Comparison of ENCODE assay signal across 8 cellular contexts in genomic region chr20:12570371-12570770, GRCh38.
DNase-seq lines count a peak whose midpoint lies in the region; ATAC-seq and TF ChIP-seq lines count a peak whose summit lies in the region.
"Had no signal": no experiment of that assay in that cellular context is flagged by ENCODE, and none has a peak within 500 bp of the region (broad histone marks: within the 10 kb centered on the region; RNA-seq: fewer than 3 reads in every experiment).

No MANE protein-coding gene starts in this region.

- intact Hi-C loops in testis (cut with DNase I; ENCODE audit: low total_unique reads) (no loop called here), vagina (cut with DNase I) (no loop called here)

- H3K36me3 Mint-ChIP-seq in naive thymus-derived CD8-positive, alpha-beta T cell, result no peaks in the 10 kb centered on the region

- peak in 1 of 3 experiments; percentile 29 for TF ChIP-seq CTCF in testis (IDR thresholded peaks at IDR 0.05)
- no peak for TF ChIP-seq CTCF in vagina (IDR thresholded peaks at IDR 0.05)

- H3K4me3 Mint-ChIP-seq in naive thymus-derived CD8-positive, alpha-beta T cell, result no peak overlapping the region
- H3K4me3 Mint-ChIP-seq: activated CD4-positive, alpha-beta T cell treated with anti-CD3 and anti-CD28 coated beads, Interleukin-2, amount 10 ng/mL, durations not matched to agents 7 days and 5 days had no signal

- H3K4me3 ChIP-seq in Karpas-422 (ENCODE audit: low read length), result no peak overlapping the region
- H3K4me3 ChIP-seq in testis, result no peak overlapping the region
- no peak overlapping the region for H3K4me3 ChIP-seq in vagina

- no peak overlapping the region for H3K27ac Mint-ChIP-seq in naive thymus-derived CD8-positive, alpha-beta T cell
- H3K27ac Mint-ChIP-seq: activated CD4-positive, alpha-beta T cell treated with anti-CD3 and anti-CD28 coated beads, Interleukin-2, amount 10 ng/mL, durations not matched to agents 7 days and 5 days had no signal

- H3K9me2 ChIP-seq in Karpas-422 (replicated peaks; ENCODE audit: insufficient read depth, low read length), result no peaks in the 10 kb centered on the region

- H3K9ac ChIP-seq in Karpas-422 (ENCODE audit: low read length), result no peak overlapping the region

- H3K4me1 ChIP-seq in Karpas-422 (ENCODE audit: low read length), result peaks cover 2% of the 10 kb centered on the region; the same call in 1 of the 2 replicates
- peaks cover 6% of the 10 kb centered on the region for H3K4me1 ChIP-seq in testis
- H3K4me1 ChIP-seq in vagina, result no peaks in the 10 kb centered on the region

- 29 to 48% methylated on average over 1 of the region's 1 CpG for WGBS in testis, 2 donors

- H3K27ac ChIP-seq in Karpas-422 (ENCODE audit: low read length) (no peak overlapping the region), testis (no peak overlapping the region), vagina (no peak overlapping the region)

- H3K36me3 ChIP-seq in Karpas-422 (ENCODE audit: insufficient read depth, low read length) (no peaks in the 10 kb centered on the region), testis (ENCODE audit: low read depth, missing control alignments) (no peaks in the 10 kb centered on the region), vagina (no peaks in the 10 kb centered on the region)

- no peaks in the 10 kb centered on the region for H4K20me1 ChIP-seq in Karpas-422 (ENCODE audit: insufficient read depth, low read depth, low read length)

- peaks cover 0 to 3% (median 0%) of the 10 kb centered on the region in 5 donors for H3K27me3 Mint-ChIP-seq in naive thymus-derived CD8-positive, alpha-beta T cell
- H3K27me3 Mint-ChIP-seq: activated CD4-positive, alpha-beta T cell treated with anti-CD3 and anti-CD28 coated beads, Interleukin-2, amount 10 ng/mL, durations not matched to agents 7 days and 5 days had no signal

- H3K9me3 ChIP-seq in Karpas-422 (ENCODE audit: low read length) (0 out of 2 replicates have a peak, but pooled peaks cover 2% of the 10 kb centered on the region), testis (no peaks in the 10 kb centered on the region), vagina (no peaks in the 10 kb centered on the region)

- H3K79me2 ChIP-seq in Karpas-422 (ENCODE audit: low read length), result no peaks in the 10 kb centered on the region

- no peak for TF ChIP-seq POLR2A in testis (IDR thresholded peaks at IDR 0.05)
- no peak for TF ChIP-seq POLR2A in vagina (IDR thresholded peaks at IDR 0.05)

- POLR2A ChIA-PET in naive thymus-derived CD8-positive, alpha-beta T cell (lab: Charles Lee), result no interaction called here

- H3K27me3 ChIP-seq in Karpas-422 (ENCODE audit: low read length), result no peaks in the 10 kb centered on the region
- no peaks in the 10 kb centered on the region for H3K27me3 ChIP-seq in testis
- no peaks in the 10 kb centered on the region for H3K27me3 ChIP-seq in vagina

- no peak overlapping the region for H3K4me2 ChIP-seq in Karpas-422 (ENCODE audit: low read depth, low read length, poor library complexity, severe bottlenecking)

- H2AFZ ChIP-seq in Karpas-422 (ENCODE audit: low read length), result no peak overlapping the region

- no peaks in the 10 kb centered on the region for H3K4me1 Mint-ChIP-seq in naive thymus-derived CD8-positive, alpha-beta T cell
- H3K4me1 Mint-ChIP-seq: activated CD4-positive, alpha-beta T cell treated with anti-CD3 and anti-CD28 coated beads, Interleukin-2, amount 10 ng/mL, durations not matched to agents 7 days and 5 days had no signal

- no peak for ATAC-seq in naive thymus-derived CD8-positive, alpha-beta T cell
- no peak for ATAC-seq in HG03097 (IDR thresholded peaks at IDR 0.05; ENCODE audit: low FRiP score, unreplicated experiment)

- peaks cover 0 to 27% (median 0%) of the 10 kb centered on the region in 9 donors for H3K9me3 Mint-ChIP-seq in naive thymus-derived CD8-positive, alpha-beta T cell
- H3K9me3 Mint-ChIP-seq: activated CD4-positive, alpha-beta T cell treated with anti-CD3 and anti-CD28 coated beads, Interleukin-2, amount 10 ng/mL, durations not matched to agents 7 days and 5 days had no signal

- DNase-seq in Karpas-422 (peak; percentile 75), NCI-H69 (lab: John Stamatoyannopoulos, UW) (peak; percentile 92), ecto neural progenitor cell (ENCODE audit: low spot score) (peak; percentile 53), testis (peak; percentile 72), vagina (ENCODE audit: extremely low spot score in 2 of 2) (no peak)
- DNase-seq in naive thymus-derived CD8-positive, alpha-beta T cell, result no peak
- DNase-seq: activated CD4-positive, alpha-beta T cell treated with anti-CD3 and anti-CD28 coated beads, Interleukin-2, amount 10 ng/mL, durations not matched to agents 7 days and 5 days had no signal

Comparison
In these comparisons a context has a peak if more than half of its experiments do, and no peak if none do; other contexts are left out.
1. DNase-seq: peak in Karpas-422 (single experiment), NCI-H69 (single experiment), ecto neural progenitor cell (single experiment) and testis (single experiment); none in vagina (0 of 2) and naive thymus-derived CD8-positive, alpha-beta T cell (0 of 10).